In the genomic region with DNA sequence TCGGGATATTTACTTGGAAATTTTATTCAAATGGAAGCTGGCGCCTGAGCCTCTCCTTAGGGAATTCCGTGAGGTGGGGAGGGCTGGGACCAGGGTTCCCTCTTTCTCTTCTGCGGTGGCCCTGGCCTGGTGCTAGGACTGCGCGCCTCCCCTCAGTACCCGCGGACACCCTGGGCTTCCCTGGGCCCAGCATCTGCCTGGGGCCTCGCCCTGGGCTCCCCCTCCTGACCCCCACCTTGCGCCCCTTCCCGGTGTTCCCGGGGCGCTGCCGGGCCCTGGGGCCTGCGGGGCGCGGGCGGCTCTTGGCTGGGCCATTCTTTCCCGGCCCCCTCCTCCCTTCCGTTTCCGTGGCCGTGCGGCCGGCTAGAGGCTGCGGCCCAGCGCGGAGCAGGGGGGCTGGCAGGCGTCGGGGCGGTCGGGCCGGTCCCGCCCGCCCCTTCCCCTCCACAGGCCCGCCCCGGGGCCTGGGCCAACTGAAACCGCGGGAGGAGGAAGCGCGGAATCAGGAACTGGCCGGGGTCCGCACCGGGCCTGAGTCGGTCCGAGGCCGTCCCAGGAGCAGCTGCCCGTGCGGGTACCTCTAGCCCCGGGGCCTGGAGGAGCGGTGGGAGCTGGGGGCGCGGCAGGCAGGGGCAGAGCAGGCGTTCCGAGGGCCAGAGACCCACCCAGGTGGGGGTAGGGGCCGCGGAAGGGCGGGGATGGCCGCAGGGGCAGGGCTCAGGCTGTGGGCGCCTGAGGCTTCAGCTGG, we compare ENCODE assay signal across 8 cellular contexts. TPM values are rescaled to one million over a fixed set of nuclear protein-coding genes. Genes with fewer than 3 reads are reported as not detected.
DNase-seq lines count a peak whose midpoint lies in the region; ATAC-seq, FAIRE-seq and TF ChIP-seq lines count a peak whose summit lies in the region.

A gene (plus strand): TSS at position 534 of the 748 bp plus-strand sequence. CDS start 542 bp downstream, outside the sequence.

- H3K9me3 ChIP-seq in tibial artery (no peaks in the 10 kb centered on the region), MM.1S (replicated peaks; ENCODE audit: insufficient read depth, low read length) (no peaks in the 10 kb centered on the region)

- H3K4me1 ChIP-seq in tibial artery = peaks cover 0 to 38% (median 25%) of the 10 kb centered on the region in 4 donors
- no peaks in the 10 kb centered on the region for H3K4me1 ChIP-seq in MM.1S (ENCODE audit: low read length)

- peak within 1 kb of the TSS; percentile 84 for H3K4me3 ChIP-seq in NB4 (ENCODE audit: low read depth, low read length)
- H3K4me3 ChIP-seq in tibial artery = peak within 1 kb of the TSS; percentile 54 to 55
- H3K4me3 ChIP-seq in MM.1S (ENCODE audit: low read length) = no peak within 1 kb of the TSS

- H3K36me3 ChIP-seq in tibial artery (peaks cover 11 to 51% (median 48%) of the 10 kb centered on the region in 3 donors), MM.1S (replicated peaks; ENCODE audit: insufficient read depth, low read length) (no peaks in the 10 kb centered on the region)

- no peaks in the 10 kb centered on the region for H3K79me2 ChIP-seq in MM.1S (ENCODE audit: low read length)

- no peak for FAIRE-seq in GM12892 (lab: Jason Lieb, UNC)

- H3K27me3 ChIP-seq in tibial artery (no peaks in the 10 kb centered on the region), MM.1S (replicated peaks; ENCODE audit: insufficient read depth, low read length) (peaks cover 7% of the 10 kb centered on the region; the same call in 1 of the 2 replicates)

- no peaks in the 10 kb centered on the region for H4K20me1 ChIP-seq in MM.1S (ENCODE audit: insufficient read depth, low read length)

- DNase-seq in EH (ENCODE audit: low read depth) = peak; percentile 72
- DNase-seq in NB4 (ENCODE audit: low read depth) = peak; percentile 94
- peak; percentile 78 for DNase-seq in ecto neural progenitor cell (ENCODE audit: low spot score)
- DNase-seq in medulla oblongata (ENCODE audit: extremely low spot score) = peak; percentile 61
- DNase-seq in tibial artery = peak; percentile 60 to 87
- DNase-seq in MM.1S = no peak
- DNase-seq in GM12892 (ENCODE audit: insufficient read length) = no peak

- H2AFZ ChIP-seq in MM.1S (ENCODE audit: low read length) = no peak within 1 kb of the TSS

- H3K9me2 ChIP-seq in MM.1S (replicated peaks; ENCODE audit: insufficient read depth, low read length) = no peaks in the 10 kb centered on the region

- H3K9ac ChIP-seq in MM.1S (ENCODE audit: low read length) = no peak within 1 kb of the TSS

- TF ChIP-seq POLR2A in NB4 (IDR thresholded peaks at IDR 0.05; ENCODE audit: extremely low read depth, insufficient read length) (peak; percentile 97), GM12892 (IDR thresholded peaks at IDR 0.05; ENCODE audit: low read depth, low read length) (no peak; the same call in 1 of the 2 replicates)

- no peak within 1 kb of the TSS for H3K4me2 ChIP-seq in MM.1S (ENCODE audit: low read depth, low read length)

- intact Hi-C loops in tibial artery (cut with DNase I; ENCODE audit: low total_unique reads) = no loop called here

- H3K27ac ChIP-seq in tibial artery (peak within 1 kb of the TSS; percentile 86 to 98), MM.1S (ENCODE audit: low read length) (no peak within 1 kb of the TSS)

- H3F3A ChIP-seq in MM.1S (ENCODE audit: insufficient read depth, low read length) = no peaks in the 10 kb centered on the region; the same call in 1 of the 2 replicates

- TF ChIP-seq CTCF in NB4 (IDR thresholded peaks at IDR 0.05; ENCODE audit: low read depth, low read length) = no peak
- TF ChIP-seq CTCF in tibial artery (IDR thresholded peaks at IDR 0.05) = no peak
- no peak for TF ChIP-seq CTCF in MM.1S (IDR thresholded peaks at IDR 0.05; ENCODE audit: low read length)

- ATAC-seq in GM18517 (IDR thresholded peaks at IDR 0.05; ENCODE audit: unreplicated experiment) = no peak

RNA-seq across cellular contexts. Expression of the gene that starts here (rescaled TPM):
- 1.3 TPM for polyA plus RNA-seq in GM12892 (2012; ENCODE audit: missing spikeins)

Comparison
In these comparisons a context has a peak if more than half of its experiments do, and no peak if none do; other contexts are left out.
1. DNase-seq: peak in EH (single experiment), NB4 (single experiment), ecto neural progenitor cell (single experiment), medulla oblongata (single experiment) and tibial artery (2 of 2); none in MM.1S (single experiment) and GM12892 (single experiment).